8 cellular contexts compared by ENCODE assay signal in the genomic region with DNA sequence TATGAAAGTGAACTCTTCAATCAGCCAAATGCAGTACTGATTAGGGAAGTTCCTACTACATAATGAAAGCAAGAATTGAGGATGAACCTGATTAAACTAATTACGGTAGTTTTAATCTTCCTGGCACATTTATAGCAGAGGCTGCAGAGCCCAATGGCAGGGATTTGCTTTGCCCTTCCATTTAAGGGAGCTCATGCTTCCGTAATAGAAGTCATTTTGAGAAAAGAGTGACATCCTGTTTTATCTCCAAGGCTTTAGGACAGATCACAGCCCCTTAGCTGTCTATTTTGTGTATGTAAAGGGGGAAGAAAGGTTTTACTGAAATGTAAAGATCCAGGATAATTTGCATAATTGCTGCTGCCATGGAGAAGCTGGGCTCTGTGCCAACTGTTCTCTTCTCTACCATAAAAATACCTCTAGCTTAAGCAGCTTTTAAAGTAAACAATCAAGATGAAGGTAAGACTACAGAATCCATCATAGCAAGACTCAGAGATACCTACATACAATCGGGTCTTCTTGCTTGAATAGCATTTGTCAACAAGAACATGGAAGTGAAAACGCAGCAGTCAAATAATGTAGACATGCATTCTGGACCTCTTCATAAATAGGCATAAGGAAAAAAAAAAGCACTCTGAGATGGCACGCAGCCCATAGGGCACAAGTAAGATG.
A peak's percentile ranks its signal among the peaks of the same experiment; 100 is the strongest.
DNase-seq lines count a peak whose midpoint lies in the region; ATAC-seq, FAIRE-seq and TF ChIP-seq lines count a peak whose summit lies in the region.

No MANE protein-coding gene starts in this region.

- POLR2A ChIA-PET in K562 (lab: Yijun Ruan, JAX) = interaction anchor here (0.5 to 1.7 kb wide), 3 partner anchors 15 to 190 kb away, joined by 3 read pairs; no protein-coding TSS in a partner anchor

- H3K4me2 ChIP-seq in K562 (ENCODE audit: insufficient read depth, low read length) = no peak overlapping the region

- TF ChIP-seq EP300 in K562 (IDR thresholded peaks at IDR 0.05; ENCODE audit: low read length) = no peak

- no peaks in the 10 kb centered on the region; the same call in 1 of the 2 replicates for H3K36me3 ChIP-seq in BE2C
- no peaks in the 10 kb centered on the region; the same call in 2 of the 3 replicates for H3K36me3 ChIP-seq in K562 (ENCODE audit: control insufficient read depth, insufficient read depth, low read length)
- no peaks in the 10 kb centered on the region for H3K36me3 ChIP-seq in neutrophil
- peaks cover 0 to 3% of the 10 kb centered on the region in 2 donors for H3K36me3 ChIP-seq in ascending aorta

- BruUV-seq in K562 (replicated peaks; lab: Mats Ljungman, UMichigan) = no TSS peak

- no peak overlapping the region for H3K27ac ChIP-seq in K562 (ENCODE audit: extremely low read depth, low read depth, low read length)
- peak overlapping the region; percentile 40 for H3K27ac ChIP-seq in neutrophil
- H3K27ac ChIP-seq in ascending aorta = no peak overlapping the region

- no peak for FAIRE-seq in K562 (lab: Jason Lieb, UNC)

- no peak for TF ChIP-seq POLR2A in K562 (conservative IDR thresholded peaks at IDR 0.05)

- CTCF ChIA-PET in K562 (lab: Yijun Ruan, JAX; ENCODE audit: low intra/inter-chr PET ratio) = no interaction called here

- WGBS in K562 (ENCODE audit: insufficient coverage, low coverage, missing lambda C conversion rate) = 59% methylated on average over 5 of the region's 5 CpGs

- no peaks in the 10 kb centered on the region for H3K9me1 ChIP-seq in K562 (ENCODE audit: control insufficient read depth, insufficient read depth, low read length)

- ATAC-seq in GM21423 (IDR thresholded peaks at IDR 0.05; ENCODE audit: unreplicated experiment) (peak; percentile 48), K562 (no peak), GM19463 (IDR thresholded peaks at IDR 0.05; ENCODE audit: unreplicated experiment) (no peak)

- TF ChIP-seq CTCF in BE2C (IDR thresholded peaks at IDR 0.05; ENCODE audit: low read depth, low read length) (no peak), K562 (IDR thresholded peaks at IDR 0.05 in 2 of 3, conservative IDR thresholded peaks at IDR 0.05 in 1 of 3; ENCODE audit: insufficient read depth in 2 of 3, low read depth in 1 of 3, low read length in 3 of 3) (no peak), neutrophil (IDR thresholded peaks at IDR 0.05) (no peak), ascending aorta (IDR thresholded peaks at IDR 0.05) (no peak)

- H3K4me3 ChIP-seq in BE2C (ENCODE audit: low read depth, low read length) (peak overlapping the region; percentile 13), K562 (no peak overlapping the region), neutrophil (ENCODE audit: low read depth in 1 of 2, low read length in 1 of 2) (no peak overlapping the region), ascending aorta (no peak overlapping the region)

- H2AFZ ChIP-seq in K562 (ENCODE audit: low read depth, low read length) = no peak overlapping the region

- H4K20me1 ChIP-seq in K562 (replicated peaks; ENCODE audit: control insufficient read depth, insufficient read depth, low read length) = peaks cover 6% of the 10 kb centered on the region; the same call in 1 of the 2 replicates

- no peaks in the 10 kb centered on the region for H3K9me3 ChIP-seq in BE2C
- H3K9me3 ChIP-seq in K562 (replicated peaks; ENCODE audit: control insufficient read depth, insufficient read depth, low read depth, low read length) = no peaks in the 10 kb centered on the region
- H3K9me3 ChIP-seq in neutrophil = no peaks in the 10 kb centered on the region
- H3K9me3 ChIP-seq in ascending aorta = no peaks in the 10 kb centered on the region

- no peak for TF ChIP-seq RAD21 in K562 (CRISPR knock-in tag; conservative IDR thresholded peaks at IDR 0.05 in 1 of 2, IDR thresholded peaks at IDR 0.05 in 1 of 2)

- no peaks in the 10 kb centered on the region for H3K27me3 ChIP-seq in BE2C
- no peaks in the 10 kb centered on the region for H3K27me3 ChIP-seq in K562 (ENCODE audit: control insufficient read depth in 2 of 2, insufficient read depth in 2 of 2, low read length in 2 of 2)
- H3K27me3 ChIP-seq in neutrophil = no peaks in the 10 kb centered on the region
- no peaks in the 10 kb centered on the region for H3K27me3 ChIP-seq in ascending aorta

- in situ Hi-C loops in K562 (cut with MboI) = no loop called here

- peaks cover 83% of the 10 kb centered on the region for H3K79me2 ChIP-seq in K562 (ENCODE audit: control insufficient read depth, insufficient read depth, low read length)

- intact Hi-C loops in K562 (cut with micrococcal nuclease) (loop anchor here (10.0 kb wide), 1 partner anchor 245 kb away; a partner anchor contains a TSS), ascending aorta (cut with DNase I) (loop anchor here (10.0 kb wide), 1 partner anchor 225 kb away; a partner anchor contains a TSS)

- no peak overlapping the region for H3K9ac ChIP-seq in K562 (ENCODE audit: insufficient read depth in 1 of 2, low read depth in 2 of 2, low read length in 2 of 2)

- peaks cover 5% of the 10 kb centered on the region; the same call in 1 of the 2 replicates for H3K4me1 ChIP-seq in BE2C
- no peaks in the 10 kb centered on the region; a peak in 1 of 5 replicates for H3K4me1 ChIP-seq in K562 (replicated peaks in 1 of 2; ENCODE audit: control insufficient read depth in 2 of 2, insufficient read depth in 2 of 2, low read length in 2 of 2)
- H3K4me1 ChIP-seq in neutrophil (ENCODE audit: control insufficient read depth in 1 of 2, insufficient read depth in 1 of 2, low read depth in 1 of 2, low read length in 1 of 2) = peaks cover 0 to 8% of the 10 kb centered on the region in 2 experiments
- peaks cover 0 to 6% of the 10 kb centered on the region in 2 donors for H3K4me1 ChIP-seq in ascending aorta

- DNase-seq in BE2C = peak; percentile 46
- peak; percentile 81 for DNase-seq in NCI-H2171 treated with DMSO at 0.1 percent for 48 hours (lab: John Stamatoyannopoulos, UW)
- DNase-seq in K562 (ENCODE audit: extremely low read depth in 1 of 4, low spot score in 3 of 4) = no peak
- DNase-seq in ascending aorta (ENCODE audit: low spot score in 2 of 2) = no peak
- DNase-seq in stimulated activated CD4-positive, alpha-beta T cell treated with anti-CD3 and anti-CD28 coated beads, Interleukin-2, amount 100 ng/mL, for 24 hours = no peak

Comparison
In these comparisons a context has a peak if more than half of its experiments do, and no peak if none do; other contexts are left out.
1. DNase-seq: peak in BE2C (single experiment) and NCI-H2171 treated with DMSO at 0.1 percent for 48 hours (single experiment); none in K562 (0 of 4), ascending aorta (0 of 2) and stimulated activated CD4-positive, alpha-beta T cell treated with anti-CD3 and anti-CD28 coated beads, Interleukin-2, amount 100 ng/mL, for 24 hours (0 of 2).